In the genomic region with DNA sequence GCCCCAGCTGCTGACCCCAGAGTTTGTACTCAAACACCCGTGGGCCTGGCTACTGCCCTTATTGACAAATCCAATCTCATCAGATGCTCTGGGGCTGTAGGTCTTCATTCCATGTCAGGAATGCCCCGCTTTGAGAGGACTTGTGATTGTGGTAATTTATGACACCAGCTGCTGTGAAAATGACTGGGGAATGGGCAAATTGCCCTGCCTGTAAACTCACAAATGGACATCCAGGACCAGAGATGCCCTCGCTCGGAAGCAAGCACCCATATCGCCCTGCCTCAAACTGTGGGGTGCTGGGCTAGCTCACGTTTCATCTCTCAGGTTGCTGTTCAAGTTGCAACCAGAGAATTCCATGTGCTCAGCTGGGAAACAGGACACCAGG, we compare ENCODE assay signal across 11 cellular contexts.
DNase-seq lines count a peak whose midpoint lies in the region; ATAC-seq and TF ChIP-seq lines count a peak whose summit lies in the region.
"Had no signal": no experiment of that assay in that cellular context is flagged by ENCODE, and none has a peak within 500 bp of the region (broad histone marks: within the 10 kb centered on the region; RNA-seq: fewer than 3 reads in every experiment).

No MANE protein-coding gene starts in this region.

- no peaks in the 10 kb centered on the region for H3K9me3 Mint-ChIP-seq in nephron progenitor cell

- H3K36me3 Mint-ChIP-seq in nephron progenitor cell (ENCODE audit: low read depth): no peaks in the 10 kb centered on the region

- no peak overlapping the region for H3K4me3 Mint-ChIP-seq in nephron progenitor cell

- H2AFZ ChIP-seq in OCI-LY1 (ENCODE audit: low read length): no peak overlapping the region

- H3K4me1 Mint-ChIP-seq in nephron progenitor cell: peaks cover 46% of the 10 kb centered on the region

- peak overlapping the region; percentile 69 for H3K4me2 ChIP-seq in OCI-LY1 (ENCODE audit: low read length)

- peak overlapping the region; percentile 94 for H3K27ac ChIP-seq in OCI-LY1 (ENCODE audit: low read depth, low read length, poor library complexity, severe bottlenecking)
- H3K27ac ChIP-seq: 22Rv1, SK-N-MC, thoracic aorta had no signal

- H3K4me3 ChIP-seq in OCI-LY1 (ENCODE audit: low read depth, low read length, poor library complexity, severe bottlenecking): peak overlapping the region; percentile 46
- H3K4me3 ChIP-seq: SK-N-MC, thoracic aorta had no signal

- H3K9me3 ChIP-seq in OCI-LY1 (ENCODE audit: low read length): no peaks in the 10 kb centered on the region
- H3K9me3 ChIP-seq: thoracic aorta had no signal

- ATAC-seq in GM19455 (IDR thresholded peaks at IDR 0.05; ENCODE audit: unreplicated experiment): peak; percentile 1

- H3K4me1 ChIP-seq in OCI-LY1 (ENCODE audit: insufficient read depth, low read length, severe bottlenecking): peaks cover 55% of the 10 kb centered on the region

- TF ChIP-seq CTCF in OCI-LY1 (IDR thresholded peaks at IDR 0.05; ENCODE audit: low read length): no peak
- TF ChIP-seq CTCF in nephron progenitor cell (IDR thresholded peaks at IDR 0.05): no peak

- H3K9ac ChIP-seq in OCI-LY1 (ENCODE audit: low read length): peak overlapping the region; percentile 68

- no peaks in the 10 kb centered on the region for H3F3A ChIP-seq in OCI-LY1 (ENCODE audit: insufficient read depth, low read length)

- H3K27ac Mint-ChIP-seq in nephron progenitor cell: peak overlapping the region; percentile 31

- no peaks in the 10 kb centered on the region for H3K27me3 ChIP-seq in OCI-LY1 (ENCODE audit: insufficient read depth, low read length)

- no peaks in the 10 kb centered on the region for H3K79me2 ChIP-seq in OCI-LY1 (ENCODE audit: insufficient read depth, low read length)

- H3K36me3 ChIP-seq in OCI-LY1 (ENCODE audit: insufficient read depth, low read length): no peaks in the 10 kb centered on the region
- H3K36me3 ChIP-seq: thoracic aorta had no signal

- no peaks in the 10 kb centered on the region for H4K20me1 ChIP-seq in OCI-LY1 (ENCODE audit: insufficient read depth, low read length)

- peak; percentile 21 for DNase-seq in DMS 273 (lab: John Stamatoyannopoulos, UW; ENCODE audit: unreplicated experiment)
- no peak for DNase-seq in DMS 273 treated with DMSO at 0.1 percent for 48 hours (lab: John Stamatoyannopoulos, UW)
- DNase-seq in nephron progenitor cell: no peak
- DNase-seq in 8988T: no peak
- no peak for DNase-seq in NCI-H526 (lab: John Stamatoyannopoulos, UW)
- no peak for DNase-seq in GM19240 (ENCODE audit: insufficient read length, low spot score)

- H3K27me3 Mint-ChIP-seq in nephron progenitor cell (ENCODE audit: low read depth, poor library complexity): peaks cover 6% of the 10 kb centered on the region

- H3K9me2 ChIP-seq in OCI-LY1 (ENCODE audit: low read depth, low read length): no peaks in the 10 kb centered on the region
